ENCODE assay signal across 2 cellular contexts in genomic region chr13:42753697-42754096, GRCh38.
TF ChIP-seq lines count a peak whose summit lies in the region.

No MANE protein-coding gene starts in this region.

TF ChIP-seq in GM23338, 12 proteins besides CTCF, POLR2A, EP300 and RAD21:
- TF ChIP-seq ZNF462 (CRISPR knock-in tag; IDR thresholded peaks at IDR 0.05) (no peak), CREB1 (CRISPR knock-in tag; IDR thresholded peaks at IDR 0.05; ENCODE audit: low read depth) (no peak), ZNF331 (CRISPR knock-in tag; IDR thresholded peaks at IDR 0.05; ENCODE audit: low read depth) (no peak), ETS1 (IDR thresholded peaks at IDR 0.05) (no peak), EZH2phosphoT487 (IDR thresholded peaks at IDR 0.05; ENCODE audit: unreplicated experiment) (no peak), ZNF114 (CRISPR knock-in tag; IDR thresholded peaks at IDR 0.05) (no peak), EZH2 (IDR thresholded peaks at IDR 0.05; ENCODE audit: low read depth, unreplicated experiment) (no peak), REST (IDR thresholded peaks at IDR 0.05; ENCODE audit: unreplicated experiment) (no peak), JUNB (IDR thresholded peaks at IDR 0.05; ENCODE audit: unreplicated experiment) (no peak), STAT1 (IDR thresholded peaks at IDR 0.05; ENCODE audit: unreplicated experiment) (no peak)

TF ChIP-seq in H1, 55 proteins besides CTCF, POLR2A, EP300 and RAD21:
- TF ChIP-seq RNF2 (IDR thresholded peaks at IDR 0.05; ENCODE audit: borderline replicate concordance, low read depth, low read length, missing control alignments, poor library complexity, severe bottlenecking) = no peak
- no peak for TF ChIP-seq NRF1 (IDR thresholded peaks at IDR 0.05; ENCODE audit: low read depth, low read length)
- no peak for TF ChIP-seq SP4 (IDR thresholded peaks at IDR 0.05; ENCODE audit: low read length)
- no peak for TF ChIP-seq ATF2 (IDR thresholded peaks at IDR 0.05; ENCODE audit: low read length)
- no peak for TF ChIP-seq KDM5A (IDR thresholded peaks at IDR 0.05; ENCODE audit: low read length)
- no peak for TF ChIP-seq SAP30 (IDR thresholded peaks at IDR 0.05; ENCODE audit: insufficient read depth, insufficient replicate concordance, low read length)
- no peak for TF ChIP-seq GTF2F1 (IDR thresholded peaks at IDR 0.05; ENCODE audit: borderline replicate concordance, low read depth, low read length)
- no peak for TF ChIP-seq TEAD4 (IDR thresholded peaks at IDR 0.05; ENCODE audit: low read depth, low read length)
- TF ChIP-seq RBBP5 (IDR thresholded peaks at IDR 0.05; ENCODE audit: borderline replicate concordance, low read depth, low read length) = no peak
- TF ChIP-seq EGR1 (IDR thresholded peaks at IDR 0.05; ENCODE audit: borderline replicate concordance, low read depth, low read length) = no peak
- no peak for TF ChIP-seq SIRT6 (IDR thresholded peaks at IDR 0.05; ENCODE audit: low read length)
- no peak for TF ChIP-seq CHD2 (IDR thresholded peaks at IDR 0.05; ENCODE audit: low read length)
- TF ChIP-seq ZNF274 (IDR thresholded peaks at IDR 0.05; ENCODE audit: borderline replicate concordance, extremely low read depth, low read length) = no peak
- no peak for TF ChIP-seq TAF1 (IDR thresholded peaks at IDR 0.05; ENCODE audit: low read depth, low read length)
- TF ChIP-seq CHD7 (IDR thresholded peaks at IDR 0.05; ENCODE audit: insufficient replicate concordance, low read length) = no peak
- TF ChIP-seq MAX (IDR thresholded peaks at IDR 0.05) = no peak
- no peak for TF ChIP-seq TAF7 (optimal IDR thresholded peaks at IDR 0.05; ENCODE audit: borderline replicate concordance, low read depth, low read length)
- no peak for TF ChIP-seq TCF12 (IDR thresholded peaks at IDR 0.05; ENCODE audit: low read depth, low read length)
- no peak for TF ChIP-seq POLR2AphosphoS5 (IDR thresholded peaks at IDR 0.05; ENCODE audit: low read depth, low read length)
- TF ChIP-seq PHF8 (conservative IDR thresholded peaks at IDR 0.05; ENCODE audit: low read depth, low read length) = no peak
